Comparison of ENCODE assay signal across 8 cellular contexts in genomic region chr7:106866298-106867281, GRCh38. TPM values are rescaled to one million over a fixed set of nuclear protein-coding genes. Genes with fewer than 3 reads are reported as not detected.
DNase-seq lines count a peak whose midpoint lies in the region; ATAC-seq and TF ChIP-seq lines count a peak whose summit lies in the region.

No MANE protein-coding gene starts in this region.

- H3K4me1 ChIP-seq in ovary (ENCODE audit: insufficient read depth): no peaks in the 10 kb centered on the region

- TF ChIP-seq CTCF in foreskin fibroblast (IDR thresholded peaks at IDR 0.05; ENCODE audit: low read depth, low read length) (no peak), ovary (IDR thresholded peaks at IDR 0.05) (no peak)

- no peaks in the 10 kb centered on the region for H3K27me3 ChIP-seq in ovary

- peaks cover 16 to 34% of the 10 kb centered on the region in 2 donors for H3K36me3 Mint-ChIP-seq in activated naive CD4-positive, alpha-beta T cell treated with anti-CD3 and anti-CD28 coated beads, Interleukin-2, amount 50 U/mL, for 72 hours

- peaks cover 0 to 8% of the 10 kb centered on the region in 2 donors for H3K9me3 Mint-ChIP-seq in activated naive CD4-positive, alpha-beta T cell treated with anti-CD3 and anti-CD28 coated beads, Interleukin-2, amount 50 U/mL, for 72 hours

- no peak for TF ChIP-seq POLR2A in ovary (IDR thresholded peaks at IDR 0.05)

- intact Hi-C loops in ovary (cut with DNase I): no loop called here

- DNase-seq in stimulated activated CD4-positive, alpha-beta T cell treated with anti-CD3 and anti-CD28 coated beads, Interleukin-15, amount 100 ng/mL, for 24 hours: peak; percentile 33
- DNase-seq in stimulated activated CD4-positive, alpha-beta T cell treated with anti-CD3 and anti-CD28 coated beads, Interleukin-4, amount 100 ng/mL, for 4 hours: no peak
- no peak for DNase-seq in activated naive CD4-positive, alpha-beta T cell treated with anti-CD3 and anti-CD28 coated beads, Interleukin-2, amount 50 U/mL, for 72 hours (ENCODE audit: low spot score in 2 of 2)
- DNase-seq in foreskin fibroblast: no peak
- no peak for DNase-seq in ovary
- DNase-seq in NCI-H446 treated with DMSO at 0.1 percent for 48 hours (lab: John Stamatoyannopoulos, UW): no peak
- no peak for DNase-seq in HCEC 1CT

- ATAC-seq in HG03442 (IDR thresholded peaks at IDR 0.05; ENCODE audit: unreplicated experiment): peak; percentile 28
- peak; percentile 26 to 46 for ATAC-seq in activated naive CD4-positive, alpha-beta T cell treated with anti-CD3 and anti-CD28 coated beads, Interleukin-2, amount 50 U/mL, for 72 hours

- WGBS in ovary, 3 donors: 76 to 81% (median 77%) methylated on average over 5 of the region's 5 CpGs

- H3K4me3 ChIP-seq in foreskin fibroblast (ENCODE audit: low read depth in 1 of 2, low read length in 2 of 2) (no peak overlapping the region), ovary (no peak overlapping the region)

- no peaks in the 10 kb centered on the region for H3K9me3 ChIP-seq in ovary

- H3K27ac Mint-ChIP-seq in activated naive CD4-positive, alpha-beta T cell treated with anti-CD3 and anti-CD28 coated beads, Interleukin-2, amount 50 U/mL, for 72 hours: peak overlapping the region; percentile 77 to 95

- TF ChIP-seq EP300 in ovary (IDR thresholded peaks at IDR 0.05): no peak

- no peaks in the 10 kb centered on the region for H3K36me3 ChIP-seq in ovary

- H3K27ac ChIP-seq in ovary: no peak overlapping the region

RNA-seq across cellular contexts. Expression of gene PIK3CG, which starts 1.5 kb away (rescaled TPM):
- total RNA-seq in activated naive CD4-positive, alpha-beta T cell treated with anti-CD3 and anti-CD28 coated beads, Interleukin-2, amount 50 U/mL, for 72 hours: 10 to 100 TPM in 1 of 2 donors, 1 to 10 TPM in 1; 7.2 to 17.3 TPM
- 1 to 10 TPM; 1.3 to 4.5 (median 2.3) TPM for total RNA-seq in ovary
- polyA plus RNA-seq in ovary: 1 to 10 TPM in 1 of 2 donors, under 1 TPM in 1; 0.31 to 4.9 TPM
